In the genomic region with DNA sequence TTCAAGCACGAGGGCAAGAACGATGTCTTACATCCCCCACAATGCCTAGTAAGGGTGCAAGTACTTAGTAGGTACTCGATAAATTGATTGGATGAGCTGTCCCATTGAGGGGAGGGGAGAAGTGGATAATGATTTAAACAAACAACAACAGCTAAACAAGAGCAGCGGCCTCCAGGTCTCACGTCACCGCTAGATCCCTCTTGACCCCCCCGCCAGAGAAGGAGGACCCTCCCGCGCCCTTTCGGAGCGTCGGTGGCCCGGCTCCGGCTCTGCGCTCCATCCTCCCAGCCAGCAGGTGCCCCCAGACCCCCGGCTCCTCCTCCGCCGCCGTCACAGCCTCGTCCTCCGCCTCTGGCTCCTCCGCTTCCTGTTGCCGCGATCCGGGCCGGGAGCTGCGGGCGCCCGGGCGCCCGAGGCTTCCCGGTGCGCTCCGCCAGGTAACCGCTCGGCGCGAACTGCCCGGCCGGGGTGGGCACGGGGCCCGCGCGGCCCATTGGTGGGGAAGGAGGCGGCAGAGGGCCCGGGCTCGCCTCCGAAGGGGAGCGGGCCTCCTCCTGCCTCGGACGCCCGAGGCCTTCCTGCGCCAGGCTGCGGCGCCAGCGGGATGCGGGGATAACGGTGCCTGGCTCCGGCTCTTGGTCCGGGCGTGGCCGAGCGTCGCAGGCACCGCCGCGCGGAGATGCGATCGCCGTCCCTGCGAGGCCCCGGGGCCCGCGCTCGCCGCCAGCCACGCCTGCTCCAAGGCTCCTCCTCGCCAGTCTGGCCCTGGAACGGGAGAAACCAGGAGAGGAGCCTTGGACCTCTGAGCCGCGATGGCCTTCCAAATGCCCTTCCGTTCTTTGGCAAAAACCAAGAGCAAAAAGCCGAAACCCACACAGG, we compare ENCODE assay signal across 8 cellular contexts. TPM values are rescaled to one million over a fixed set of nuclear protein-coding genes. Genes with fewer than 3 reads are reported as not detected.
DNase-seq lines count a peak whose midpoint lies in the region; ATAC-seq and TF ChIP-seq lines count a peak whose summit lies in the region.

A gene (plus strand): TSS at position 368 of the 879 bp plus-strand sequence. CDS start 2,143 bp downstream, outside the sequence.

- H3K4me3 ChIP-seq in GM08714 (ENCODE audit: low read length) (peak within 1 kb of the TSS; percentile 72), right cardiac atrium (ENCODE audit: low read length) (peak within 1 kb of the TSS; percentile 76)

- under 1% methylated on average over 80 of the region's 84 CpGs for WGBS in right cardiac atrium

- peaks cover 7% of the 10 kb centered on the region for H3K4me1 Mint-ChIP-seq in progenitor cell of endocrine pancreas (ENCODE audit: low read depth)

- no peaks in the 10 kb centered on the region for H3K27me3 ChIP-seq in right cardiac atrium (ENCODE audit: control insufficient read depth, insufficient read depth)

- H3K4me1 ChIP-seq in right cardiac atrium (ENCODE audit: control insufficient read depth, insufficient read depth, low read length): no peaks in the 10 kb centered on the region

- H3K27ac Mint-ChIP-seq in progenitor cell of endocrine pancreas: peak within 1 kb of the TSS; percentile 80

- DNase-seq in RPMI7951 (ENCODE audit: low read depth) (peak; percentile 68), anterior cingulate cortex (lab: John Stamatoyannopoulos, UW) (peak in 48 of 58 donors; percentile 27 to 76 (median 58)), right cardiac atrium (peak; percentile 75 to 91 (median 88)), progenitor cell of endocrine pancreas (ENCODE audit: low spot score, unreplicated experiment) (peak; percentile 70)

- ATAC-seq in HG03342 (IDR thresholded peaks at IDR 0.05; ENCODE audit: unreplicated experiment): peak; percentile 62
- ATAC-seq in right cardiac atrium: peak; percentile 80 to 81
- no peak for ATAC-seq in HG03469 (IDR thresholded peaks at IDR 0.05; ENCODE audit: unreplicated experiment)
- no peak for ATAC-seq in HG03097 (IDR thresholded peaks at IDR 0.05; ENCODE audit: low FRiP score, unreplicated experiment)

- H3K27ac ChIP-seq in right cardiac atrium (ENCODE audit: low read length): peak within 1 kb of the TSS; percentile 87

- peaks cover 12% of the 10 kb centered on the region for H3K27me3 Mint-ChIP-seq in progenitor cell of endocrine pancreas

- no peaks in the 10 kb centered on the region for H3K9me3 Mint-ChIP-seq in progenitor cell of endocrine pancreas (ENCODE audit: low read depth)

- intact Hi-C loops in right cardiac atrium (cut with DNase I): no loop called here

- no peaks in the 10 kb centered on the region for H3K9me3 ChIP-seq in right cardiac atrium (ENCODE audit: control insufficient read depth, low read length)

- peak within 1 kb of the TSS; percentile 77 for H3K4me3 Mint-ChIP-seq in progenitor cell of endocrine pancreas (ENCODE audit: low read depth)

- no peak for TF ChIP-seq CTCF in progenitor cell of endocrine pancreas (IDR thresholded peaks at IDR 0.05; ENCODE audit: unreplicated experiment)

- peaks cover 3% of the 10 kb centered on the region for H3K36me3 Mint-ChIP-seq in progenitor cell of endocrine pancreas (ENCODE audit: insufficient read depth)

RNA-seq across cellular contexts. Expression of the gene that starts here (rescaled TPM):
- 3.4 and 4.9 TPM in 2 replicates for total RNA-seq in RPMI7951 (2014; rRNA removed; shearing (Covaris generic))
- total RNA-seq in right cardiac atrium: 10 to 100 TPM; 15.7 to 21.3 (median 17.0) TPM
- 7.5 TPM for polyA plus RNA-seq in right cardiac atrium
- total RNA-seq in progenitor cell of endocrine pancreas: 8.9 and 9.3 TPM in 2 replicates

Comparison
In these comparisons a context has a peak if more than half of its experiments do, and no peak if none do; other contexts are left out.
1. ATAC-seq: peak in HG03342 (single experiment) and right cardiac atrium (2 of 2); none in HG03469 (single experiment) and HG03097 (single experiment).
2. Peak in every context shown above with its lines, with median percentiles within 50 percentile points of each other: DNase-seq.